1 cellular context compared by ENCODE assay signal in the genomic region with DNA sequence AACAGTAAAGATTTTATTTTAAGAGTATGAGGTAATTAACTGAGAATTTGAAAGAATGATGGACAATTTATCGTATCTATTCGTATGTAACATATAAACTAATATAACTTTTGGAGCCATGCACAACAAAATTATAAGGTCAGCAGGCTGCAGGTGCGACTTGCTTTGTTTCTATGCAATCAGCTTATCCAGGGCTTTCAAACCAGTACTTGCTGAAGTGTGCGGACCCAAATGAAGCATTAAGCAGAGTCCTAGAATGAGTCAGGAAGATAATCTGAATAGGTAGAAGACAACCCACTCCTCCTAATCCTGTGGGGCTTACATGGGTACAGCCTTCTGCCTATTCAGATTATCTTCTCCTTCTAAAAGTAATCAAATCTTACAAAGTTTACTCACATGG.
A peak's percentile ranks its signal among the peaks of the same experiment; 100 is the strongest.
TF ChIP-seq lines count a peak whose summit lies in the region.

No MANE protein-coding gene starts in this region.

TF ChIP-seq in GM12878, 131 proteins besides CTCF, POLR2A, EP300 and RAD21:
- TF ChIP-seq IKZF2 (IDR thresholded peaks at IDR 0.05): no peak
- no peak for TF ChIP-seq RCOR1 (conservative IDR thresholded peaks at IDR 0.05; ENCODE audit: low read depth, low read length)
- peak; percentile 43; the same call in 1 of the 2 replicates for TF ChIP-seq IRF4 (IDR thresholded peaks at IDR 0.05; ENCODE audit: low read depth, low read length)
- no peak for TF ChIP-seq NBN (IDR thresholded peaks at IDR 0.05)
- TF ChIP-seq NFIC (IDR thresholded peaks at IDR 0.05; ENCODE audit: low read depth, low read length): peak; percentile 45; the same call in 1 of the 2 replicates
- no peak for TF ChIP-seq GATAD2B (conservative IDR thresholded peaks at IDR 0.05; ENCODE audit: low read depth)
- 0 out of 4 replicates have a peak, but pooled peaks of 1 of the 2 experiments have one; percentile 0 for TF ChIP-seq ETV6 (conservative IDR thresholded peaks at IDR 0.05 in 1 of 2, IDR thresholded peaks at IDR 0.05 in 1 of 2; ENCODE audit: borderline replicate concordance in 1 of 2, low read depth in 1 of 2)
- TF ChIP-seq SMAD5 (IDR thresholded peaks at IDR 0.05; ENCODE audit: low read depth): no peak
- TF ChIP-seq NR2C2 (IDR thresholded peaks at IDR 0.05; ENCODE audit: borderline replicate concordance, control insufficient read depth, insufficient read length, low read depth): no peak
